ENCODE assay signal across 19 cellular contexts in the genomic region with DNA sequence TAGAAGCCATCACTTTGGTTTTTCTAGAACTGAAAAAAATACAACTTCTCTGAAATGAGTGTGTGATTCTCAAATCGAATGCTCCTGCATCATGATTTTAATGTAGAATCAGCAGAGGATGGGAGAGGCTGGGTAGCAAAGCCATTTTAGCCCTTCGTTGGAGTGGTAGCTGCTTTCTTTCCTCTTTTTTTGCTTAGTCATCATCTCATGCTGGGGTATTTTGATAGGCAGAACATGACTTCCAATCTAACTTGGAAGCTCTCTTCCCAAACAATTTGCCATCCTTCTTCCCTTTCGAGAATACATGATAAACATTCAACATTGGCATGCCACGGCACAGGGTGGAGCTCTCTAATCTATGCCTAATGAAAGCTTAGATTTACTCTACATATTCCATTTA.
DNase-seq lines count a peak whose midpoint lies in the region; ATAC-seq, FAIRE-seq and TF ChIP-seq lines count a peak whose summit lies in the region.
"Had no signal": no experiment of that assay in that cellular context is flagged by ENCODE, and none has a peak within 500 bp of the region (broad histone marks: within the 10 kb centered on the region; RNA-seq: fewer than 3 reads in every experiment).

No MANE protein-coding gene starts in this region.

- no peak overlapping the region for H2AK5ac ChIP-seq in mesenchymal stem cell (ENCODE audit: low read length, severe bottlenecking)

- no peak overlapping the region for H3K18ac ChIP-seq in mesenchymal stem cell (ENCODE audit: low read depth in 1 of 2, low read length in 2 of 2)

- H3K27me3 ChIP-seq in HepG2 (ENCODE audit: control insufficient read depth in 1 of 2, insufficient read depth in 2 of 2, low read length in 2 of 2) (no peaks in the 10 kb centered on the region), right lobe of liver (no peaks in the 10 kb centered on the region), mesenchymal stem cell (ENCODE audit: control insufficient read depth in 1 of 2, insufficient read depth in 1 of 2, low read length in 2 of 2) (no peaks in the 10 kb centered on the region)

- H4K20me1 ChIP-seq in HepG2 (ENCODE audit: insufficient read depth, low read length), result no peaks in the 10 kb centered on the region

- H3K4me1 ChIP-seq in HepG2 (ENCODE audit: insufficient read depth, low read length) (no peaks in the 10 kb centered on the region), right lobe of liver (no peaks in the 10 kb centered on the region), mesenchymal stem cell (ENCODE audit: control insufficient read depth, insufficient read depth, low read depth, low read length) (no peaks in the 10 kb centered on the region)

- H3K79me1 ChIP-seq in mesenchymal stem cell (replicated peaks; ENCODE audit: low read length, poor library complexity, severe bottlenecking), result no peaks in the 10 kb centered on the region

- H3K9ac ChIP-seq in HepG2 (ENCODE audit: insufficient read depth, low read depth, low read length) (no peak overlapping the region), mesenchymal stem cell (ENCODE audit: low read length) (no peak overlapping the region)

- H2BK5ac ChIP-seq in mesenchymal stem cell (ENCODE audit: low read depth, low read length, poor library complexity, severe bottlenecking), result no peak overlapping the region

- no peak overlapping the region for H2BK120ac ChIP-seq in mesenchymal stem cell (ENCODE audit: low read depth, low read length)

- no peak overlapping the region for H4K91ac ChIP-seq in mesenchymal stem cell (ENCODE audit: low read length)

- H3K27ac ChIP-seq in HepG2 (ENCODE audit: extremely low read length, insufficient read depth, low read length) (no peak overlapping the region), right lobe of liver (no peak overlapping the region), mesenchymal stem cell (ENCODE audit: low read length, poor library complexity, severe bottlenecking) (no peak overlapping the region)
- H3K27ac ChIP-seq: 22Rv1 had no signal

- H3K4me2 ChIP-seq in HepG2 (ENCODE audit: low read depth, low read length) (no peak overlapping the region), mesenchymal stem cell (ENCODE audit: low read length, poor library complexity, severe bottlenecking) (peak overlapping the region; percentile 10)

- no TSS peak for BruUV-seq in HepG2 (replicated peaks; lab: Mats Ljungman, UMichigan)

- H3K4me3 ChIP-seq in HepG2 (replicated peaks in 1 of 3; ENCODE audit: insufficient read depth in 1 of 3, low read depth in 2 of 3, low read length in 3 of 3), result no peak overlapping the region
- H3K4me3 ChIP-seq in right lobe of liver, result no peak overlapping the region
- H3K4me3 ChIP-seq in mesenchymal stem cell (ENCODE audit: insufficient read depth in 1 of 2, low read depth in 1 of 2, low read length in 2 of 2), result no peak overlapping the region

- H4K8ac ChIP-seq in mesenchymal stem cell (ENCODE audit: low read length), result no peak overlapping the region

- TF ChIP-seq CTCF in HepG2 (CRISPR knock-in tag; IDR thresholded peaks at IDR 0.05), result no peak
- no peak for TF ChIP-seq CTCF in right lobe of liver (IDR thresholded peaks at IDR 0.05)

- no peak overlapping the region for H2BK12ac ChIP-seq in mesenchymal stem cell (ENCODE audit: low read length in 2 of 2)

- WGBS in HepG2 (ENCODE audit: low lambda C conversion rate), result under 1% methylated on average over 4 of the region's 4 CpGs
- 54% methylated on average over 4 of the region's 4 CpGs for WGBS in right lobe of liver (ENCODE audit: insufficient coverage, low coverage, low lambda C conversion rate, missing lambda C conversion rate)
- WGBS in mesenchymal stem cell, result 69% methylated on average over 4 of the region's 4 CpGs

- ATAC-seq in HepG2 (no peak), right lobe of liver (no peak)

- H3K4ac ChIP-seq in mesenchymal stem cell (ENCODE audit: low read depth in 1 of 2, low read length in 2 of 2), result no peak overlapping the region

- intact Hi-C loops in HepG2 (cut with micrococcal nuclease; ENCODE audit: unreplicated experiment) (no loop called here), right lobe of liver (cut with DNase I) (no loop called here)

- no peak overlapping the region for H3K23ac ChIP-seq in mesenchymal stem cell (ENCODE audit: low read length in 2 of 2)

- no peak overlapping the region for H3K14ac ChIP-seq in mesenchymal stem cell (ENCODE audit: low read length in 2 of 2)

- TF ChIP-seq POLR2A in HepG2 (IDR thresholded peaks at IDR 0.05; ENCODE audit: insufficient read depth in 1 of 2, low read depth in 2 of 2, low read length in 2 of 2) (no peak), right lobe of liver (IDR thresholded peaks at IDR 0.05) (no peak)

- H2BK15ac ChIP-seq in mesenchymal stem cell (ENCODE audit: low read depth, poor library complexity, severe bottlenecking), result no peak overlapping the region

- TF ChIP-seq EP300 in HepG2 (IDR thresholded peaks at IDR 0.05; ENCODE audit: low read depth in 2 of 2, low read length in 2 of 2) (no peak), HepG2 (CRISPR knock-in tag; IDR thresholded peaks at IDR 0.05; ENCODE audit: borderline replicate concordance) (no peak)

- DNase-seq in HepG2 (ENCODE audit: low spot score), result no peak
- DNase-seq in right lobe of liver, result no peak
- DNase-seq in OCI-M1 (lab: John Stamatoyannopoulos, UW), result peak; percentile 23
- no peak for DNase-seq in mesenchymal stem cell
- DNase-seq in activated CD4-positive, alpha-beta T cell treated with anti-CD3 and anti-CD28 coated beads for 1 hour, result no peak
- no peak for DNase-seq in hippocampal formation (lab: John Stamatoyannopoulos, UW)
- DNase-seq: C1 segment of cervical spinal cord; Calu3; CD4-positive, alpha-beta memory T cell; COR-L47; DMS53; DMS79 treated with DMSO at 0.1 percent for 48 hours; GF-D8; H9; HFFc6 had no signal

- no peak for FAIRE-seq in HepG2 (lab: Jason Lieb, UNC)
- FAIRE-seq: A204.1, GM12891, GM18507 had no signal

- POLR2A ChIA-PET in HepG2 (lab: Yijun Ruan, JAX), result no interaction called here

- H3K36me3 ChIP-seq in HepG2 (replicated peaks in 1 of 2; ENCODE audit: control insufficient read depth in 1 of 2, insufficient read depth in 2 of 2, low read length in 2 of 2) (no peaks in the 10 kb centered on the region), right lobe of liver (no peaks in the 10 kb centered on the region), mesenchymal stem cell (ENCODE audit: control insufficient read depth in 1 of 2, insufficient read depth in 2 of 2, low read depth in 1 of 2, low read length in 2 of 2) (no peaks in the 10 kb centered on the region)

- no peaks in the 10 kb centered on the region for H3K79me2 ChIP-seq in HepG2 (ENCODE audit: insufficient read depth, low read length)

- peaks cover 83% of the 10 kb centered on the region for H3K9me3 ChIP-seq in HepG2 (ENCODE audit: low read length)
- H3K9me3 ChIP-seq in right lobe of liver, result no peaks in the 10 kb centered on the region
- H3K9me3 ChIP-seq in mesenchymal stem cell (ENCODE audit: control insufficient read depth, low read length), result no peaks in the 10 kb centered on the region

- no peak for TF ChIP-seq RAD21 in HepG2 (CRISPR knock-in tag; IDR thresholded peaks at IDR 0.05)

- in situ Hi-C loops in HepG2 (cut with HindIII; ENCODE audit: extremely low pct_ligation_motif_present, low pct_unique_long_range_greater_than_20kb), result no loop called here

- CTCF ChIA-PET in HepG2 (lab: Yijun Ruan, JAX; ENCODE audit: low intra/inter-chr PET ratio, low total read pairs), result no interaction called here

- no peak overlapping the region for H2AFZ ChIP-seq in HepG2 (ENCODE audit: low read length)
- no peak overlapping the region for H2AFZ ChIP-seq in mesenchymal stem cell (ENCODE audit: low read depth, low read length)

TF ChIP-seq in HepG2, 621 proteins besides CTCF, POLR2A, EP300 and RAD21 (continues in another document):
- TF ChIP-seq, protein P1, sequence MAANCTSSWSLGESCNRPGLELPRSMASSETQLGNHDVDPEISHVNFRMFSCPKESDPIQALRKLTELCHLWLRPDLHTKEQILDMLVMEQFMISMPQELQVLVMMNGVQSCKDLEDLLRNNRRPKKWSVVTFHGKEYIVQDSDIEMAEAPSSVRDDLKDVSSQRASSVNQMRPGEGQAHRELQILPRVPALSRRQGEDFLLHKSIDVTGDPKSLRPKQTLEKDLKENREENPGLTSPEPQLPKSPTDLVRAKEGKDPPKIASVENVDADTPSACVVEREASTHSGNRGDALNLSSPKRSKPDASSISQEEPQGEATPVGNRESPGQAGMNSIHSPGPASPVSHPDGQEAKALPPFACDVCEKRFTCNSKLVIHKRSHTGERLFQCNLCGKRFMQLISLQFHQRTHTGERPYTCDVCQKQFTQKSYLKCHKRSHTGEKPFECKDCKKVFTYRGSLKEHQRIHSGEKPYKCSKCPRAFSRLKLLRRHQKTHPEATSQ (CRISPR knock-in tag; IDR thresholded peaks at IDR 0.05; ENCODE audit: borderline replicate concordance), result no peak
- TF ChIP-seq, protein P2, sequence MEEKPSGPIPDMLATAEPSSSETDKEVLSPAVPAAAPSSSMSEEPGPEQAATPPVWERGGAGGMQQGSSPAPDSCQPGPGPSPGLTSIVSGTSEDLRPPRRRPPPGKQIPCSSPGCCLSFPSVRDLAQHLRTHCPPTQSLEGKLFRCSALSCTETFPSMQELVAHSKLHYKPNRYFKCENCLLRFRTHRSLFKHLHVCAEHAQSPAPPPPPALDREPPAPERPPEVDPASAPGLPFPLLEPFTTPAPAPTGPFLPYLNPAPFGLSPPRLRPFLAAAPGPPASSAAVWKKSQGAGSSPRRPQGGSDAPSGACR (CRISPR knock-in tag; IDR thresholded peaks at IDR 0.05), result no peak
- TF ChIP-seq RELA (CRISPR knock-in tag; IDR thresholded peaks at IDR 0.05) (no peak), NFE2L2 (IDR thresholded peaks at IDR 0.05; ENCODE audit: low read length) (peak; percentile 75), SMAD9 (CRISPR knock-in tag; IDR thresholded peaks at IDR 0.05) (no peak), SCMH1 (CRISPR knock-in tag; IDR thresholded peaks at IDR 0.05; ENCODE audit: borderline replicate concordance) (no peak), MAFF (IDR thresholded peaks at IDR 0.05; ENCODE audit: low read depth, low read length) (peak; percentile 91), MAFK (conservative IDR thresholded peaks at IDR 0.05 in 1 of 2, IDR thresholded peaks at IDR 0.05 in 1 of 2; ENCODE audit: low read length in 2 of 2) (peak; percentile 91 to 95)
- TF ChIP-seq, protein P3, sequence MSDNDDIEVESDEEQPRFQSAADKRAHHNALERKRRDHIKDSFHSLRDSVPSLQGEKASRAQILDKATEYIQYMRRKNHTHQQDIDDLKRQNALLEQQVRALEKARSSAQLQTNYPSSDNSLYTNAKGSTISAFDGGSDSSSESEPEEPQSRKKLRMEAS (IDR thresholded peaks at IDR 0.05), result no peak
- TF ChIP-seq, protein P4, sequence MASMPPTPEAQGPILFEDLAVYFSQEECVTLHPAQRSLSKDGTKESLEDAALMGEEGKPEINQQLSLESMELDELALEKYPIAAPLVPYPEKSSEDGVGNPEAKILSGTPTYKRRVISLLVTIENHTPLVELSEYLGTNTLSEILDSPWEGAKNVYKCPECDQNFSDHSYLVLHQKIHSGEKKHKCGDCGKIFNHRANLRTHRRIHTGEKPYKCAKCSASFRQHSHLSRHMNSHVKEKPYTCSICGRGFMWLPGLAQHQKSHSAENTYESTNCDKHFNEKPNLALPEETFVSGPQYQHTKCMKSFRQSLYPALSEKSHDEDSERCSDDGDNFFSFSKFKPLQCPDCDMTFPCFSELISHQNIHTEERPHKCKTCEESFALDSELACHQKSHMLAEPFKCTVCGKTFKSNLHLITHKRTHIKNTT (CRISPR knock-in tag; IDR thresholded peaks at IDR 0.05), result no peak
